Comparison of ENCODE assay signal across 21 cellular contexts in the genomic region with DNA sequence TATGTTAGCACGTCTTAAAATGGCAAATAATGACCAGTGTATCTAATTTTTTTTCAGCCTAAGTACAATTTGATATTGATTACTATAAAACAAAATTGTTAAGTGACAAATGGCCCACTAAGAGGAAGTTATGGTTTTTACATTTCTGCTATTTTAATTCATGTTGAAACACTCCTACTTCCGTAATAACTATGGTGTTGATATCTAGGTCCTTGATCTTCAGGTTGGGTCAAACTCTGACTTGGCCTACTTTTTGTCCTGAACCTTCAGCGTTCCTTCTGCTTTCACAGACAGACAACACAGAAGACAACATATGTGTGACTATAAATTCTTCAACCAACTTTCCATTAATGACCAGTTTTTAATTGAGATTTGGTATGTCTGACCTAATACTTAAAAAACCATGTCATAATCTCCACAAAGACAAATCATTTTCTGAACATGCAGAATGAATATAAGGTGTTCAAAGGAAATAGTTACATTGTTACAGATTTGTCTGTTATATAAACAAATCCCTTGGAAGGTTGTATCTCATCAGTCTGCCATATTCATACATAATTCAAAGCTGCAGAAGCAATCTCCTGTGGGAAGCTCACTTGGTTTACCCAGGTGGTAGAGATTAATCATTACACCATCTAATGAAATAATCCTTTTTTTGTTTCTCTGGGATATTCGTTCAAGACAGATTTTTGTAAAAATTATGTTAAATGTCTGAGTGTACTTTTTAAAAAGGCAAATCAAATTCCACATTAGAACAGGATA.
A peak's percentile ranks its signal among the peaks of the same experiment; 100 is the strongest.
DNase-seq lines count a peak whose midpoint lies in the region; FAIRE-seq and TF ChIP-seq lines count a peak whose summit lies in the region.
"Had no signal": no experiment of that assay in that cellular context is flagged by ENCODE, and none has a peak within 500 bp of the region (broad histone marks: within the 10 kb centered on the region; RNA-seq: fewer than 3 reads in every experiment).

No MANE protein-coding gene starts in this region.

- FAIRE-seq in D721Med (lab: Jason Lieb, UNC) (peak; percentile 11), astrocyte (lab: Jason Lieb, UNC) (peak; percentile 5), frontal cortex (lab: Jason Lieb, UNC) (no peak)
- FAIRE-seq: endometrium, GM18507, H54 had no signal

- H3K27ac Mint-ChIP-seq in astrocyte (ENCODE audit: unreplicated experiment): no peak overlapping the region

- DNase-seq in D721Med (ENCODE audit: insufficient read length, low spot score): no peak
- DNase-seq in MV-4-11 (lab: John Stamatoyannopoulos, UW): peak; percentile 65
- no peak for DNase-seq in astrocyte (ENCODE audit: low read depth)
- no peak for DNase-seq in A172 (ENCODE audit: low spot score)
- no peak for DNase-seq in DMS79 (lab: John Stamatoyannopoulos, UW)
- DNase-seq in nucleus accumbens (lab: John Stamatoyannopoulos, UW): no peak
- DNase-seq in frontal cortex (ENCODE audit: low spot score in 2 of 2): no peak
- DNase-seq: activated effector memory CD4-positive, alpha-beta T cell treated with Interleukin-2 at 50 U/mL for 16 hours; BE2C; DMS79 treated with DMSO at 0.1 percent for 48 hours; NCI-H1417; NCI-H2171; NCI-H748 treated with DMSO at 0.1 percent for 48 hours; stimulated activated CD4-positive, alpha-beta T cell treated with anti-CD3 and anti-CD28 coated beads, Interleukin-4, amount 100 ng/mL, for 24 hours had no signal

- no peaks in the 10 kb centered on the region for H3K4me1 ChIP-seq in astrocyte (ENCODE audit: insufficient read depth, low read length)
- peaks cover 6 to 10% of the 10 kb centered on the region in 2 experiments for H3K4me1 ChIP-seq in neutrophil (ENCODE audit: control insufficient read depth in 1 of 2, insufficient read depth in 1 of 2, low read depth in 1 of 2, low read length in 1 of 2)
- H3K4me1 ChIP-seq: BE2C had no signal

- H3K4me3 ChIP-seq in astrocyte (ENCODE audit: insufficient read depth, low read depth, low read length) (no peak overlapping the region), neutrophil (ENCODE audit: low read depth in 1 of 2, low read length in 1 of 2) (no peak overlapping the region)
- H3K4me3 ChIP-seq: thoracic aorta had no signal

- no peak for TF ChIP-seq CTCF in D721Med (IDR thresholded peaks at IDR 0.05; ENCODE audit: insufficient read depth, missing control alignments)
- no peak for TF ChIP-seq CTCF in astrocyte (IDR thresholded peaks at IDR 0.05; ENCODE audit: insufficient read depth, low read depth, low read length)
- TF ChIP-seq CTCF in neutrophil (IDR thresholded peaks at IDR 0.05): no peak

- no peaks in the 10 kb centered on the region for H3K9me3 Mint-ChIP-seq in astrocyte (ENCODE audit: unreplicated experiment)
- H3K9me3 Mint-ChIP-seq: IgD-negative memory B cell had no signal

- no peaks in the 10 kb centered on the region for H3K79me2 ChIP-seq in astrocyte (ENCODE audit: insufficient read depth, low read length)

- no peak overlapping the region for H3K4me2 ChIP-seq in astrocyte (ENCODE audit: low read length)

- H3K36me3 Mint-ChIP-seq in astrocyte (ENCODE audit: low read depth, unreplicated experiment): no peaks in the 10 kb centered on the region

- H3K27ac ChIP-seq in astrocyte (ENCODE audit: low read depth, low read length): no peak overlapping the region
- H3K27ac ChIP-seq in neutrophil: peak overlapping the region; percentile 47
- H3K27ac ChIP-seq: RWPE1, thoracic aorta had no signal

- H4K20me1 ChIP-seq in astrocyte (ENCODE audit: insufficient read depth, low read length): no peaks in the 10 kb centered on the region

- no peaks in the 10 kb centered on the region for H3K27me3 Mint-ChIP-seq in astrocyte (ENCODE audit: low read depth, unreplicated experiment)
- H3K27me3 Mint-ChIP-seq: IgD-negative memory B cell had no signal

- H3K4me3 Mint-ChIP-seq in astrocyte (ENCODE audit: unreplicated experiment): no peak overlapping the region

- no peaks in the 10 kb centered on the region for H3K27me3 ChIP-seq in astrocyte (ENCODE audit: insufficient read depth, low read length)
- H3K27me3 ChIP-seq in neutrophil: no peaks in the 10 kb centered on the region
- H3K27me3 ChIP-seq: BE2C had no signal

- H3K9me3 ChIP-seq in astrocyte (ENCODE audit: insufficient read depth, low read depth, low read length) (no peaks in the 10 kb centered on the region), neutrophil (no peaks in the 10 kb centered on the region)
- H3K9me3 ChIP-seq: BE2C, thoracic aorta had no signal

- H2AFZ ChIP-seq in astrocyte (ENCODE audit: low read depth, low read length): no peak overlapping the region

- peaks cover 2% of the 10 kb centered on the region for H3K36me3 ChIP-seq in astrocyte (ENCODE audit: insufficient read depth, low read length)
- H3K36me3 ChIP-seq in neutrophil: peaks cover 7% of the 10 kb centered on the region
- H3K36me3 ChIP-seq: BE2C, thoracic aorta had no signal

- peaks cover 14% of the 10 kb centered on the region for H3K4me1 Mint-ChIP-seq in astrocyte (ENCODE audit: low read depth, unreplicated experiment)

- no peak overlapping the region for H3K9ac ChIP-seq in astrocyte (ENCODE audit: low read length)
